Comparison of ENCODE assay signal across 1 cellular context in the genomic region with DNA sequence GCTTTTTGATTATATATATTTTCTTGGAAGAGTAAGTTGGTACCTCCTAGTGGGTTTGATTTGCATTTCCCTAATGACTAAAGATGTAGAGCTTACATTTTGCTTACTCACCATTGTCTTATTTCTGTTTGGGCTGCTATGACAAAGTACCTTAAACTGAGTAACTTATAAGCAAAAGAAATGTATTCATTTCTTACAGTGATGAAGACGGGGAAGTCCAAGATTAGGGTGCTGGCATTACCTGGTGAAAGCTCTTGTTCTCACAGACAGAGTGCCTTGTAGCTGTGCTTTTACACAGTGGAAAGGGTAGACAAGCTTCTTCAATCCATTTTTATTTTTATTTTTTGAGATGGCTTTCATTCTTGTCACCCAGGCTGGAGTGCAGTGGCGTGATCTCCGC.
TF ChIP-seq lines count a peak whose summit lies in the region.

No MANE protein-coding gene starts in this region.

TF ChIP-seq in SK-N-SH, 30 proteins besides CTCF, POLR2A, EP300 and RAD21 (continued from another document):
- no peak for TF ChIP-seq IRF3 (IDR thresholded peaks at IDR 0.05; ENCODE audit: low read depth, low read length)
- TF ChIP-seq, protein P1, sequence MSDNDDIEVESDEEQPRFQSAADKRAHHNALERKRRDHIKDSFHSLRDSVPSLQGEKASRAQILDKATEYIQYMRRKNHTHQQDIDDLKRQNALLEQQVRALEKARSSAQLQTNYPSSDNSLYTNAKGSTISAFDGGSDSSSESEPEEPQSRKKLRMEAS (IDR thresholded peaks at IDR 0.05; ENCODE audit: low read depth), result no peak
- TF ChIP-seq, protein P2, sequence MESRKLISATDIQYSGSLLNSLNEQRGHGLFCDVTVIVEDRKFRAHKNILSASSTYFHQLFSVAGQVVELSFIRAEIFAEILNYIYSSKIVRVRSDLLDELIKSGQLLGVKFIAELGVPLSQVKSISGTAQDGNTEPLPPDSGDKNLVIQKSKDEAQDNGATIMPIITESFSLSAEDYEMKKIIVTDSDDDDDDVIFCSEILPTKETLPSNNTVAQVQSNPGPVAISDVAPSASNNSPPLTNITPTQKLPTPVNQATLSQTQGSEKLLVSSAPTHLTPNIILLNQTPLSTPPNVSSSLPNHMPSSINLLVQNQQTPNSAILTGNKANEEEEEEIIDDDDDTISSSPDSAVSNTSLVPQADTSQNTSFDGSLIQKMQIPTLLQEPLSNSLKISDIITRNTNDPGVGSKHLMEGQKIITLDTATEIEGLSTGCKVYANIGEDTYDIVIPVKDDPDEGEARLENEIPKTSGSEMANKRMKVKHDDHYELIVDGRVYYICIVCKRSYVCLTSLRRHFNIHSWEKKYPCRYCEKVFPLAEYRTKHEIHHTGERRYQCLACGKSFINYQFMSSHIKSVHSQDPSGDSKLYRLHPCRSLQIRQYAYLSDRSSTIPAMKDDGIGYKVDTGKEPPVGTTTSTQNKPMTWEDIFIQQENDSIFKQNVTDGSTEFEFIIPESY (IDR thresholded peaks at IDR 0.05; ENCODE audit: borderline replicate concordance, low read depth), result no peak
- TF ChIP-seq FOXJ3 (CRISPR knock-in tag; IDR thresholded peaks at IDR 0.05), result no peak
